ENCODE assay signal across 8 cellular contexts in genomic region chr20:44069203-44069931, GRCh38.
DNase-seq lines count a peak whose midpoint lies in the region; ATAC-seq and TF ChIP-seq lines count a peak whose summit lies in the region.

No MANE protein-coding gene starts in this region.

- H3K4ac ChIP-seq in H9 (ENCODE audit: low read depth, low read length) = no peak overlapping the region

- H3K9me3 ChIP-seq in Panc1 (ENCODE audit: control insufficient read depth, insufficient read depth, low read depth, low read length) = no peaks in the 10 kb centered on the region
- no peaks in the 10 kb centered on the region for H3K9me3 ChIP-seq in H9 (ENCODE audit: control insufficient read depth, low read depth, low read length)

- no peak overlapping the region for H3K14ac ChIP-seq in H9 (ENCODE audit: insufficient read depth, low read length)

- no peak overlapping the region for H4K91ac ChIP-seq in H9 (ENCODE audit: insufficient read length, low read depth, low read length)

- intact Hi-C loops in Panc1 (cut with micrococcal nuclease; ENCODE audit: unreplicated experiment) = no loop called here

- H3K4me1 ChIP-seq in Panc1 (ENCODE audit: control insufficient read depth, insufficient read depth, low read length) (peaks cover 10% of the 10 kb centered on the region), H9 (ENCODE audit: insufficient read depth, low read length) (no peaks in the 10 kb centered on the region; the same call in 1 of the 2 replicates)

- H3K4me3 ChIP-seq in Panc1 (ENCODE audit: low read depth in 2 of 2, low read length in 2 of 2) = no peak overlapping the region

- no peak for DNase-seq in Panc1 (ENCODE audit: low read depth, low spot score)
- DNase-seq in activated naive CD4-positive, alpha-beta T cell treated with anti-CD3 and anti-CD28 coated beads, Interleukin-2, amount 50 U/mL, for 16 hours = peak; percentile 42
- peak; percentile 27 for DNase-seq in stimulated activated CD8-positive, alpha-beta memory T cell treated with anti-CD3 and anti-CD28 coated beads, Interleukin-12 subunit alpha, Interleukin-12 subunit beta, amount 100 ng/mL, for 4 hours (ENCODE audit: low read depth)
- no peak for DNase-seq in NCI-H2171 treated with DMSO at 0.1 percent for 48 hours (lab: John Stamatoyannopoulos, UW)
- DNase-seq in cortex of kidney (lab: John Stamatoyannopoulos, UW) = no peak
- DNase-seq in H9 = no peak
- no peak for DNase-seq in HCEC 1CT

- H3K18ac ChIP-seq in H9 (ENCODE audit: insufficient read length, low read depth, low read length) = no peak overlapping the region

- H3K27ac ChIP-seq in Panc1 (ENCODE audit: low read length) = no peak overlapping the region
- H3K27ac ChIP-seq in H9 (ENCODE audit: insufficient read length, low read depth, low read length) = no peak overlapping the region

- H2BK5ac ChIP-seq in H9 (ENCODE audit: insufficient read length, low read length) = no peak overlapping the region

- H3K79me2 ChIP-seq in H9 (ENCODE audit: insufficient read depth, low read length) = no peaks in the 10 kb centered on the region

- H3K27me3 ChIP-seq in Panc1 (ENCODE audit: control insufficient read depth, insufficient read depth, low read length) = no peaks in the 10 kb centered on the region
- H3K27me3 ChIP-seq in H9 (ENCODE audit: insufficient read depth, low read length) = no peaks in the 10 kb centered on the region

- in situ Hi-C loops in Panc1 (cut with HindIII; ENCODE audit: low pct_unique_long_range_greater_than_20kb, low sequenced_read_pairs) = no loop called here

- H4K20me1 ChIP-seq in H9 (ENCODE audit: control insufficient read depth, insufficient read depth, insufficient read length) = no peaks in the 10 kb centered on the region

- no peak overlapping the region for H3K4me3 Mint-ChIP-seq in H9

- H3K4me1 Mint-ChIP-seq in H9 = peaks cover 18 to 27% of the 10 kb centered on the region in 2 experiments

- ATAC-seq in GM21529 (IDR thresholded peaks at IDR 0.05; ENCODE audit: unreplicated experiment) (peak; percentile 60), Panc1 (no peak)

- no peak overlapping the region for H4K8ac ChIP-seq in H9 (replicated peaks; ENCODE audit: insufficient read length, low read depth, low read length)

- H3K9ac ChIP-seq in H9 (ENCODE audit: extremely low read depth, insufficient read length, low read length) = no peak overlapping the region

- H2BK120ac ChIP-seq in H9 (ENCODE audit: low read depth, low read length, poor library complexity, severe bottlenecking) = no peak overlapping the region

- H2AK5ac ChIP-seq in H9 (ENCODE audit: insufficient read length, low read length) = no peak overlapping the region

- H2AFZ ChIP-seq in H9 (ENCODE audit: low read length) = no peak overlapping the region

- H3K23me2 ChIP-seq in H9 (ENCODE audit: insufficient read length, low read depth, low read length, poor library complexity, severe bottlenecking) = no peaks in the 10 kb centered on the region

- no peak overlapping the region for H3T11ph ChIP-seq in H9 (ENCODE audit: low read length)

- no peak overlapping the region for H2BK12ac ChIP-seq in H9 (ENCODE audit: insufficient read length, low read depth, low read length)

- no peak overlapping the region for H3K4me2 ChIP-seq in H9 (ENCODE audit: insufficient read depth, insufficient read length, low read length)

- no peak overlapping the region for H3K23ac ChIP-seq in H9 (ENCODE audit: insufficient read length, low read depth, low read length)

- no peaks in the 10 kb centered on the region for H3K79me1 ChIP-seq in H9 (ENCODE audit: insufficient read depth, low read depth, low read length, poor library complexity, severe bottlenecking)

- peak overlapping the region in 1 of 3 experiments; percentile 75; a peak in 1 of 7 replicates for H3K27ac Mint-ChIP-seq in H9

- no peak overlapping the region for H3K56ac ChIP-seq in H9 (ENCODE audit: insufficient read length, low read depth, low read length)

- no peak overlapping the region for H4K5ac ChIP-seq in H9 (ENCODE audit: insufficient read length, low read depth, low read length)

- TSS peak; percentile 92 for BruUV-seq in Panc1 (replicated peaks; lab: Mats Ljungman, UMichigan)

- H3K27me3 Mint-ChIP-seq in H9 (ENCODE audit: low read depth) = no peaks in the 10 kb centered on the region; the same call in 1 of the 2 replicates

- H2BK15ac ChIP-seq in H9 (ENCODE audit: low read depth, low read length) = no peak overlapping the region

- H3K36me3 ChIP-seq in Panc1 (ENCODE audit: control insufficient read depth, insufficient read depth, low read length) = no peaks in the 10 kb centered on the region

- CTCF ChIA-PET in Panc1 (lab: Charles Lee) = interaction anchor here (0.6 kb wide), 1 partner anchor 307 kb away, joined by 3 read pairs; no protein-coding TSS in a partner anchor

- no peaks in the 10 kb centered on the region for H3K36me3 Mint-ChIP-seq in H9 (ENCODE audit: insufficient read depth in 1 of 3, low read depth in 3 of 3)

- H2BK20ac ChIP-seq in H9 (ENCODE audit: low read depth, low read length, poor library complexity, severe bottlenecking) = no peak overlapping the region

- WGBS in H9 (ENCODE audit: extremely low coverage, insufficient read length, low lambda C conversion rate) = no CpG with 5 or more reads among the region's 26 CpGs

- H3K9me3 Mint-ChIP-seq in H9 = no peaks in the 10 kb centered on the region

- no peak for TF ChIP-seq CTCF in Panc1 (IDR thresholded peaks at IDR 0.05)
- no peak for TF ChIP-seq CTCF in H9 (conservative IDR thresholded peaks at IDR 0.05)

- POLR2A ChIA-PET in Panc1 (lab: Charles Lee) = no interaction called here

Comparison
In these comparisons a context has a peak if more than half of its experiments do, and no peak if none do; other contexts are left out.
1. DNase-seq: peak in activated naive CD4-positive, alpha-beta T cell treated with anti-CD3 and anti-CD28 coated beads, Interleukin-2, amount 50 U/mL, for 16 hours (single experiment) and stimulated activated CD8-positive, alpha-beta memory T cell treated with anti-CD3 and anti-CD28 coated beads, Interleukin-12 subunit alpha, Interleukin-12 subunit beta, amount 100 ng/mL, for 4 hours (single experiment); none in Panc1 (single experiment), NCI-H2171 treated with DMSO at 0.1 percent for 48 hours (single experiment), cortex of kidney (single experiment), H9 (single experiment) and HCEC 1CT (single experiment).